Comparison of ENCODE assay signal across 31 cellular contexts in the genomic region with DNA sequence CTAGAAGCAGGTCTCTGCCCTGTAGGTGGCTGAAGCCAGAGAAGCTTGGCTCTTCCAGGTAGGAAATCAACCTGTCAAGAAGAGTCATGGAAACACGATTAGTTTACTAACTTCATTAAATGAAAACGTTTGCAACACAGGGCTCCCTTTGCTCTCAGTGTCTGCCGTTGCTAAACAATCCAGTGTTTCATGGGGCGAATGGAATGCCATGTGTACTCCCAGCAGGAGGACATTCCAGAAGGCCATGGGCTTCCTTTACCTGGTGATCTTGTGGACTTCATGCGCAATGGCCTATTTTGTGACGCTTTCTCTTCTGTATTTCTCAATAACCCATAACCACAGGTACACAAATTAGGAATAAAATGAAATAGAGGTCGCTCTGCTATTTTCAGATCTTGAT.
A peak's percentile ranks its signal among the peaks of the same experiment; 100 is the strongest.
DNase-seq lines count a peak whose midpoint lies in the region; ATAC-seq and TF ChIP-seq lines count a peak whose summit lies in the region.
"Had no signal": no experiment of that assay in that cellular context is flagged by ENCODE, and none has a peak within 500 bp of the region (broad histone marks: within the 10 kb centered on the region; RNA-seq: fewer than 3 reads in every experiment).

No MANE protein-coding gene starts in this region.

- no peak overlapping the region for H3K4me3 Mint-ChIP-seq in endodermal cell
- H3K4me3 Mint-ChIP-seq: activated CD4-positive, alpha-beta memory T cell treated with anti-CD3 and anti-CD28 coated beads, Interleukin-2, amount 10 ng/mL, durations not matched to agents 7 days and 5 days; central memory CD8-positive, alpha-beta T cell; naive thymus-derived CD8-positive, alpha-beta T cell; T-helper 2 cell treated with Interferon-gamma antibody and Interleukin-4, amounts not matched to agents 5 μg/mL and 100 μg/mL, for 36 hours had no signal

- peak overlapping the region; percentile 77 for H3K27ac Mint-ChIP-seq in endodermal cell
- H3K27ac Mint-ChIP-seq: activated CD4-positive, alpha-beta memory T cell treated with anti-CD3 and anti-CD28 coated beads, Interleukin-2, amount 10 ng/mL, durations not matched to agents 7 days and 5 days; naive thymus-derived CD8-positive, alpha-beta T cell; T-helper 2 cell treated with Interferon-gamma antibody and Interleukin-4, amounts not matched to agents 5 μg/mL and 100 μg/mL, for 36 hours had no signal

- H3K9ac ChIP-seq in endodermal cell (ENCODE audit: extremely low read depth, low read length, poor library complexity, severe bottlenecking) (no peak overlapping the region), smooth muscle cell (ENCODE audit: low read depth) (no peak overlapping the region), PC-3 (ENCODE audit: low read length) (no peak overlapping the region)
- H3K9ac ChIP-seq: KMS-11 had no signal

- H3K4me1 ChIP-seq in endodermal cell (ENCODE audit: control insufficient read depth, insufficient read depth, low read length) (no peaks in the 10 kb centered on the region), smooth muscle cell (ENCODE audit: low read depth) (no peaks in the 10 kb centered on the region), PC-3 (ENCODE audit: insufficient read depth, low read length) (no peaks in the 10 kb centered on the region)
- H3K4me1 ChIP-seq: spleen, upper lobe of right lung had no signal

- H3K27me3 Mint-ChIP-seq in endodermal cell (ENCODE audit: insufficient read depth) = no peaks in the 10 kb centered on the region
- H3K27me3 Mint-ChIP-seq: activated CD4-positive, alpha-beta memory T cell treated with anti-CD3 and anti-CD28 coated beads, Interleukin-2, amount 10 ng/mL, durations not matched to agents 7 days and 5 days; central memory CD8-positive, alpha-beta T cell; naive thymus-derived CD8-positive, alpha-beta T cell had no signal

- H3K36me3 ChIP-seq in endodermal cell (ENCODE audit: control insufficient read depth, insufficient read depth, low read length) = no peaks in the 10 kb centered on the region
- no peaks in the 10 kb centered on the region for H3K36me3 ChIP-seq in smooth muscle cell (ENCODE audit: low read depth)
- no peaks in the 10 kb centered on the region for H3K36me3 ChIP-seq in PC-3 (ENCODE audit: low read depth, low read length)
- H3K36me3 ChIP-seq: spleen, upper lobe of right lung had no signal

- TF ChIP-seq RAD21 in Ishikawa (IDR thresholded peaks at IDR 0.05; ENCODE audit: low read depth) = no peak

- H3K27ac ChIP-seq in endodermal cell (ENCODE audit: low read depth, low read length) (no peak overlapping the region), smooth muscle cell (ENCODE audit: low read depth) (no peak overlapping the region), PC-3 (ENCODE audit: low read length) (no peak overlapping the region)
- H3K27ac ChIP-seq: dorsolateral prefrontal cortex, KMS-11, spleen, upper lobe of right lung had no signal

- peak; percentile 40; the same call in 1 of the 2 replicates for TF ChIP-seq EP300 in Ishikawa (IDR thresholded peaks at IDR 0.05; ENCODE audit: borderline replicate concordance)

- H3K79me2 ChIP-seq in smooth muscle cell (ENCODE audit: low read depth) = no peaks in the 10 kb centered on the region
- no peaks in the 10 kb centered on the region for H3K79me2 ChIP-seq in PC-3 (ENCODE audit: low read length)

- ATAC-seq in GM21576 (IDR thresholded peaks at IDR 0.05; ENCODE audit: unreplicated experiment) = no peak
- no peak for ATAC-seq in PC-3
- ATAC-seq: naive thymus-derived CD8-positive, alpha-beta T cell; Panc1; stimulated activated naive CD8-positive, alpha-beta T cell treated with anti-CD3 and anti-CD28 coated beads, Interleukin-15, Interleukin-2, amounts not matched to agents 100 U/mL and 50 U/mL, for 24 hours; upper lobe of right lung had no signal

- no peaks in the 10 kb centered on the region for H3K27me3 ChIP-seq in endodermal cell (ENCODE audit: control insufficient read depth, insufficient read depth, low read length, poor library complexity, severe bottlenecking)
- H3K27me3 ChIP-seq in smooth muscle cell (ENCODE audit: low read depth) = peaks cover 4% of the 10 kb centered on the region
- peaks cover 21% of the 10 kb centered on the region; the same call in 1 of the 2 replicates for H3K27me3 ChIP-seq in PC-3 (ENCODE audit: low read length)
- H3K27me3 ChIP-seq: dorsolateral prefrontal cortex, spleen, upper lobe of right lung had no signal

- intact Hi-C loops in PC-3 (cut with micrococcal nuclease) = no loop called here

- H2AFZ ChIP-seq in smooth muscle cell (ENCODE audit: low read depth) = peak overlapping the region; percentile 13
- H2AFZ ChIP-seq in PC-3 (ENCODE audit: low read length) = no peak overlapping the region

- H3K4me3 ChIP-seq in endodermal cell (ENCODE audit: low read length) (no peak overlapping the region), smooth muscle cell (no peak overlapping the region), PC-3 (ENCODE audit: low read length) (no peak overlapping the region)
- H3K4me3 ChIP-seq: dorsolateral prefrontal cortex, lung, spleen, upper lobe of right lung had no signal

- H3K9me3 Mint-ChIP-seq in endodermal cell = no peaks in the 10 kb centered on the region
- H3K9me3 Mint-ChIP-seq: activated CD4-positive, alpha-beta memory T cell treated with anti-CD3 and anti-CD28 coated beads, Interleukin-2, amount 10 ng/mL, durations not matched to agents 7 days and 5 days; T-helper 2 cell treated with Interferon-gamma antibody and Interleukin-4, amounts not matched to agents 5 μg/mL and 100 μg/mL, for 36 hours had no signal

- no peaks in the 10 kb centered on the region for H3K36me3 Mint-ChIP-seq in endodermal cell (ENCODE audit: low read depth)
- H3K36me3 Mint-ChIP-seq: naive thymus-derived CD8-positive, alpha-beta T cell had no signal

- TF ChIP-seq CTCF in endodermal cell (conservative IDR thresholded peaks at IDR 0.05) = peak; percentile 14
- no peak for TF ChIP-seq CTCF in smooth muscle cell (IDR thresholded peaks at IDR 0.05; ENCODE audit: borderline replicate concordance, insufficient read depth, poor library complexity, severe bottlenecking)
- no peak for TF ChIP-seq CTCF in PC-3 (conservative IDR thresholded peaks at IDR 0.05; ENCODE audit: low read depth, low read length)

- 28 to 55% methylated on average over 4 to 7 of the region's 7 CpGs for WGBS in endodermal cell (ENCODE audit: insufficient coverage in 1 of 2, insufficient read length in 1 of 2), 2 experiments
- 53% methylated on average over 7 of the region's 7 CpGs for WGBS in smooth muscle cell (ENCODE audit: low lambda C conversion rate)

- no peaks in the 10 kb centered on the region for H4K20me1 ChIP-seq in smooth muscle cell (ENCODE audit: low read depth)
- no peaks in the 10 kb centered on the region for H4K20me1 ChIP-seq in PC-3 (ENCODE audit: low read length)

- H3K4me1 Mint-ChIP-seq in endodermal cell = peaks cover 19% of the 10 kb centered on the region
- H3K4me1 Mint-ChIP-seq: activated CD4-positive, alpha-beta memory T cell treated with anti-CD3 and anti-CD28 coated beads, Interleukin-2, amount 10 ng/mL, durations not matched to agents 7 days and 5 days; central memory CD8-positive, alpha-beta T cell; naive thymus-derived CD8-positive, alpha-beta T cell had no signal

- H3K9me2 ChIP-seq in PC-3 (replicated peaks; ENCODE audit: low read length) = no peaks in the 10 kb centered on the region

- CTCF ChIA-PET in PC-3 (lab: Charles Lee) = no interaction called here

- no TSS peak for BruUV-seq in PC-3 (replicated peaks; lab: Mats Ljungman, UMichigan)

- H3K4me2 ChIP-seq in smooth muscle cell = no peak overlapping the region
- H3K4me2 ChIP-seq in PC-3 (ENCODE audit: low read length) = no peak overlapping the region
- H3K4me2 ChIP-seq: KMS-11 had no signal

- POLR2A ChIA-PET in PC-3 (lab: Charles Lee; ENCODE audit: unreplicated experiment) = no interaction called here

- DNase-seq in endodermal cell (peak; percentile 87), left kidney (ENCODE audit: low read depth, low spot score) (peak; percentile 57), smooth muscle cell (lab: John Stamatoyannopoulos, UW; ENCODE audit: unreplicated experiment) (no peak), PC-3 (no peak), NCI-H2029 treated with DMSO at 0.1 percent for 48 hours (lab: John Stamatoyannopoulos, UW) (no peak)
- DNase-seq: activated CD4-positive, alpha-beta memory T cell treated with anti-CD3 and anti-CD28 coated beads, Interleukin-2, amount 10 ng/mL, durations not matched to agents 7 days and 5 days; activated CD4-positive, alpha-beta T cell treated with anti-CD3 and anti-CD28 coated beads for 1 hour; activated CD8-positive, alpha-beta memory T cell treated with anti-CD3 and anti-CD28 coated beads, Interleukin-2, amount 50 U/mL, for 4 hours; activated naive CD4-positive, alpha-beta T cell; C1 segment of cervical spinal cord; COR-L47; dorsolateral prefrontal cortex; hypothalamus; kidney glomerular epithelial cell; naive thymus-derived CD8-positive, alpha-beta T cell; NCI-H1417 treated with DMSO at 0.1 percent for 48 hours; NCI-H2081 treated with DMSO at 0.1 percent for 48 hours; NCI-H2227 treated with DMSO at 0.1 percent for 48 hours; NCI-H526 treated with DMSO at 0.1 percent for 48 hours; SHP77; spleen; stimulated activated CD4-positive, alpha-beta T cell treated with anti-CD3 and anti-CD28 coated beads, Interleukin-2, amount 100 ng/mL, for 24 hours; stimulated activated naive CD8-positive, alpha-beta T cell treated with anti-CD3 and anti-CD28 coated beads, Interleukin-15, Interleukin-2, amounts not matched to agents 100 U/mL and 50 U/mL, for 24 hours; upper lobe of right lung had no signal

- H3K9me3 ChIP-seq in endodermal cell (ENCODE audit: control insufficient read depth, low read length) = no peaks in the 10 kb centered on the region
- H3K9me3 ChIP-seq in smooth muscle cell (replicated peaks; ENCODE audit: low read depth) = no peaks in the 10 kb centered on the region
- no peaks in the 10 kb centered on the region for H3K9me3 ChIP-seq in PC-3 (ENCODE audit: low read length)
- H3K9me3 ChIP-seq: upper lobe of right lung had no signal

- H3F3A ChIP-seq in smooth muscle cell (ENCODE audit: low read depth) = no peaks in the 10 kb centered on the region
- no peaks in the 10 kb centered on the region for H3F3A ChIP-seq in PC-3 (ENCODE audit: low read length, unreplicated experiment)

TF ChIP-seq in Ishikawa, 13 proteins besides CTCF, POLR2A, EP300 and RAD21 (continues in another document):
- TF ChIP-seq TEAD4 (IDR thresholded peaks at IDR 0.05) (peak; percentile 92), CREB1 (IDR thresholded peaks at IDR 0.05; ENCODE audit: low read depth) (no peak)

Comparison
In these comparisons a context has a peak if more than half of its experiments do, and no peak if none do; other contexts are left out.
1. DNase-seq: peak in endodermal cell (single experiment) and left kidney (single experiment); none in smooth muscle cell (single experiment), PC-3 (single experiment) and NCI-H2029 treated with DMSO at 0.1 percent for 48 hours (single experiment).